11 cellular contexts compared by ENCODE assay signal in the genomic region with DNA sequence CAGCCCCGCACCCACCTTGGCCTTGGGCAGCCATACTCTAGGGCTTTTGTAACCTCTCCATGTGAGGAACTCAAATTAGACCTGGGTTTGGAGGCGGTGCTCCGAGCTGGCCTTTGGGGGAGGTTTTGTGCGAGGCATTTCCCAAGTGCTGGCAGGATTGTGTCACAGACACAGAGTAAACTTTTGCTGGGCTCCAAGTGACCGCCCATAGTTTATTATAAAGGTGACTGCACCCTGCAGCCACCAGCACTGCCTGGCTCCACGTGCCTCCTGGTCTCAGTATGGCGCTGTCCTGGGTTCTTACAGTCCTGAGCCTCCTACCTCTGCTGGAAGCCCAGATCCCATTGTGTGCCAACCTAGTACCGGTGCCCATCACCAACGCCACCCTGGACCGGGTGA. TPM values are rescaled to one million over a fixed set of nuclear protein-coding genes. Genes with fewer than 3 reads are reported as not detected.
"Had no signal": no experiment of that assay in that cellular context is flagged by ENCODE, and none has a peak within 500 bp of the region (broad histone marks: within the 10 kb centered on the region; RNA-seq: fewer than 3 reads in every experiment).

A gene (plus strand): TSS at position 246 of the 399 bp plus-strand sequence. CDS start 36 bp downstream, at position 282.

RNA-seq across cellular contexts. Expression of the gene that starts here (rescaled TPM):
- total RNA-seq: activated CD4-positive, alpha-beta memory T cell treated with anti-CD3 and anti-CD28 coated beads for 36 hours; astrocyte; esophagus muscularis mucosa; foreskin keratinocyte; heart left ventricle; left ventricle myocardium inferior; osteocyte; renal cortical epithelial cell; sciatic nerve; thyroid gland; ureter had no signal
- polyA plus RNA-seq: foreskin keratinocyte had no signal
